In genomic region chr1:15188678-15189077, GRCh38 we compare ENCODE assay signal across 18 cellular contexts. TPM values are rescaled to one million over a fixed set of nuclear protein-coding genes. Genes with fewer than 3 reads are reported as not detected.
A peak's percentile ranks its signal among the peaks of the same experiment; 100 is the strongest.
DNase-seq lines count a peak whose midpoint lies in the region; ATAC-seq and TF ChIP-seq lines count a peak whose summit lies in the region.
"Had no signal": no experiment of that assay in that cellular context is flagged by ENCODE, and none has a peak within 500 bp of the region (broad histone marks: within the 10 kb centered on the region; RNA-seq: fewer than 3 reads in every experiment).

No MANE protein-coding gene starts in this region.

- H3K36me3 ChIP-seq in mesenchymal stem cell (ENCODE audit: control insufficient read depth in 1 of 2, insufficient read depth in 2 of 2, low read depth in 1 of 2, low read length in 2 of 2) = peaks cover 0 to 3% of the 10 kb centered on the region in 2 experiments
- H3K36me3 ChIP-seq: HAP-1, sigmoid colon had no signal

- H2BK120ac ChIP-seq in mesenchymal stem cell (ENCODE audit: low read depth, low read length) = no peak overlapping the region

- H3K27ac Mint-ChIP-seq in endothelial cell (ENCODE audit: unreplicated experiment) (peak overlapping the region; percentile 86), chondrocyte (ENCODE audit: unreplicated experiment) (no peak overlapping the region)
- no peak overlapping the region for H3K27ac Mint-ChIP-seq in activated T-cell treated with anti-CD3 and anti-CD28 coated beads, Interleukin-2, amount 50 U/mL, for 72 hours
- H3K27ac Mint-ChIP-seq: stimulated activated effector memory CD8-positive, alpha-beta T cell treated with anti-CD3 and anti-CD28 coated beads, Interleukin-12 subunit alpha, Interleukin-12 subunit beta, amount 100 ng/mL, for 72 hours; T-cell had no signal

- H2AFZ ChIP-seq in mesenchymal stem cell (ENCODE audit: low read depth, low read length) = no peak overlapping the region
- H2AFZ ChIP-seq: PC-9 had no signal

- H2AK5ac ChIP-seq in mesenchymal stem cell (ENCODE audit: low read length, severe bottlenecking) = peak overlapping the region; percentile 29

- no peak overlapping the region for H4K91ac ChIP-seq in mesenchymal stem cell (ENCODE audit: low read length)

- H3K27ac ChIP-seq in mesenchymal stem cell (ENCODE audit: low read length, poor library complexity, severe bottlenecking) = no peak overlapping the region
- H3K27ac ChIP-seq: PC-9 had no signal

- TF ChIP-seq CTCF in endothelial cell (IDR thresholded peaks at IDR 0.05; ENCODE audit: unreplicated experiment) (no peak), chondrocyte (IDR thresholded peaks at IDR 0.05) (no peak)

- peak; percentile 37 for DNase-seq in CD1c-positive myeloid dendritic cell (ENCODE audit: extremely low spot score)
- peak; percentile 51 for DNase-seq in M059J (ENCODE audit: low read depth)
- no peak for DNase-seq in endothelial cell (ENCODE audit: low spot score)
- peak; percentile 75 for DNase-seq in mesenchymal stem cell
- DNase-seq in activated T-cell treated with anti-CD3 and anti-CD28 coated beads, Interleukin-2, amount 50 U/mL, for 72 hours = no peak
- DNase-seq in cerebellar nuclear complex (lab: John Stamatoyannopoulos, UW) = no peak
- no peak for DNase-seq in chondrocyte (ENCODE audit: low spot score)
- DNase-seq: activated CD4-positive, alpha-beta T cell treated with anti-CD3 and anti-CD28 coated beads for 4 hours; activated T-cell treated with anti-CD3 and anti-CD28 coated beads for 4 hours; mesendoderm; NCI-H524; PC-9; sigmoid colon; stimulated activated CD4-positive, alpha-beta T cell treated with anti-CD3 and anti-CD28 coated beads, Interleukin-4, amount 100 ng/mL, for 24 hours; T-cell had no signal

- WGBS in mesenchymal stem cell = 95% methylated on average over 2 of the region's 3 CpGs

- no peak overlapping the region for H3K4me2 ChIP-seq in mesenchymal stem cell (ENCODE audit: low read length, poor library complexity, severe bottlenecking)
- H3K4me2 ChIP-seq: PC-9 had no signal

- H3K9ac ChIP-seq in mesenchymal stem cell (ENCODE audit: low read length) = no peak overlapping the region

- no peak overlapping the region for H3K4me3 ChIP-seq in mesenchymal stem cell (ENCODE audit: insufficient read depth in 1 of 2, low read depth in 1 of 2, low read length in 2 of 2)
- H3K4me3 ChIP-seq: HAP-1, PC-9, sigmoid colon had no signal

- peaks cover 50% of the 10 kb centered on the region for H3K79me1 ChIP-seq in mesenchymal stem cell (replicated peaks; ENCODE audit: low read length, poor library complexity, severe bottlenecking)

- H3K18ac ChIP-seq in mesenchymal stem cell (ENCODE audit: low read depth in 1 of 2, low read length in 2 of 2) = peak overlapping the region; percentile 23 to 73

- H3K36me3 Mint-ChIP-seq in endothelial cell (ENCODE audit: low read depth, unreplicated experiment) (no peaks in the 10 kb centered on the region), chondrocyte (ENCODE audit: low read depth) (peaks cover 1% of the 10 kb centered on the region)
- no peaks in the 10 kb centered on the region for H3K36me3 Mint-ChIP-seq in activated T-cell treated with anti-CD3 and anti-CD28 coated beads, Interleukin-2, amount 50 U/mL, for 72 hours (ENCODE audit: insufficient read depth in 2 of 2)
- H3K36me3 Mint-ChIP-seq: stimulated activated effector memory CD8-positive, alpha-beta T cell treated with anti-CD3 and anti-CD28 coated beads, Interleukin-12 subunit alpha, Interleukin-12 subunit beta, amount 100 ng/mL, for 72 hours; T-cell had no signal

- H3K4me3 Mint-ChIP-seq in endothelial cell (ENCODE audit: unreplicated experiment) (no peak overlapping the region), chondrocyte (ENCODE audit: unreplicated experiment) (no peak overlapping the region)
- H3K4me3 Mint-ChIP-seq in activated T-cell treated with anti-CD3 and anti-CD28 coated beads, Interleukin-2, amount 50 U/mL, for 72 hours = no peak overlapping the region
- H3K4me3 Mint-ChIP-seq: stimulated activated effector memory CD8-positive, alpha-beta T cell treated with anti-CD3 and anti-CD28 coated beads, Interleukin-12 subunit alpha, Interleukin-12 subunit beta, amount 100 ng/mL, for 72 hours; T-cell had no signal

- ATAC-seq in HG02973 (IDR thresholded peaks at IDR 0.05; ENCODE audit: unreplicated experiment) = no peak
- no peak for ATAC-seq in activated T-cell treated with anti-CD3 and anti-CD28 coated beads, Interleukin-2, amount 50 U/mL, for 72 hours (replicated peaks in 1 of 2)
- ATAC-seq: T-cell had no signal

- H3K23ac ChIP-seq in mesenchymal stem cell (ENCODE audit: low read length in 2 of 2) = no peak overlapping the region

- H3K4me1 Mint-ChIP-seq in endothelial cell (ENCODE audit: unreplicated experiment) = peaks cover 46% of the 10 kb centered on the region
- no peaks in the 10 kb centered on the region for H3K4me1 Mint-ChIP-seq in activated T-cell treated with anti-CD3 and anti-CD28 coated beads, Interleukin-2, amount 50 U/mL, for 72 hours (ENCODE audit: low read depth)
- no peaks in the 10 kb centered on the region for H3K4me1 Mint-ChIP-seq in chondrocyte (ENCODE audit: low read depth)
- H3K4me1 Mint-ChIP-seq: stimulated activated effector memory CD8-positive, alpha-beta T cell treated with anti-CD3 and anti-CD28 coated beads, Interleukin-12 subunit alpha, Interleukin-12 subunit beta, amount 100 ng/mL, for 72 hours; T-cell had no signal

- no peaks in the 10 kb centered on the region for H3K9me3 ChIP-seq in mesenchymal stem cell (ENCODE audit: control insufficient read depth, low read length)
- H3K9me3 ChIP-seq: HAP-1, sigmoid colon had no signal

- H4K8ac ChIP-seq in mesenchymal stem cell (ENCODE audit: low read length) = peak overlapping the region; percentile 70

- H2BK12ac ChIP-seq in mesenchymal stem cell (ENCODE audit: low read length in 2 of 2) = peak overlapping the region; percentile 85 to 94

- H3K4me1 ChIP-seq in mesenchymal stem cell (ENCODE audit: control insufficient read depth, insufficient read depth, low read depth, low read length) = peaks cover 43% of the 10 kb centered on the region
- H3K4me1 ChIP-seq: HAP-1 had no signal

- H3K27me3 ChIP-seq in mesenchymal stem cell (ENCODE audit: control insufficient read depth in 1 of 2, insufficient read depth in 1 of 2, low read length in 2 of 2) = peaks cover 0 to 8% of the 10 kb centered on the region in 2 experiments
- H3K27me3 ChIP-seq: sigmoid colon had no signal

- no peak overlapping the region for H2BK5ac ChIP-seq in mesenchymal stem cell (ENCODE audit: low read depth, low read length, poor library complexity, severe bottlenecking)

- H3K27me3 Mint-ChIP-seq in endothelial cell (ENCODE audit: unreplicated experiment) (peaks cover 6% of the 10 kb centered on the region), chondrocyte (ENCODE audit: low read depth) (peaks cover 7% of the 10 kb centered on the region)
- H3K27me3 Mint-ChIP-seq in activated T-cell treated with anti-CD3 and anti-CD28 coated beads, Interleukin-2, amount 50 U/mL, for 72 hours (ENCODE audit: low read depth) = peaks cover 8% of the 10 kb centered on the region

- H3K14ac ChIP-seq in mesenchymal stem cell (ENCODE audit: low read length in 2 of 2) = no peak overlapping the region

- H3K9me3 Mint-ChIP-seq in endothelial cell (ENCODE audit: unreplicated experiment) (no peaks in the 10 kb centered on the region), chondrocyte (ENCODE audit: low read depth) (no peaks in the 10 kb centered on the region)
- no peaks in the 10 kb centered on the region for H3K9me3 Mint-ChIP-seq in activated T-cell treated with anti-CD3 and anti-CD28 coated beads, Interleukin-2, amount 50 U/mL, for 72 hours
- H3K9me3 Mint-ChIP-seq: stimulated activated effector memory CD8-positive, alpha-beta T cell treated with anti-CD3 and anti-CD28 coated beads, Interleukin-12 subunit alpha, Interleukin-12 subunit beta, amount 100 ng/mL, for 72 hours; T-cell had no signal

- H2BK15ac ChIP-seq in mesenchymal stem cell (ENCODE audit: low read depth, poor library complexity, severe bottlenecking) = no peak overlapping the region

- peak overlapping the region; percentile 41 to 43 for H3K4ac ChIP-seq in mesenchymal stem cell (ENCODE audit: low read depth in 1 of 2, low read length in 2 of 2)

RNA-seq across cellular contexts. Expression of gene TMEM51, which starts 35.1 kb away (rescaled TPM):
- 18.7 and 22.2 TPM in 2 replicates for total RNA-seq in M059J (2014; rRNA removed; shearing (Covaris generic))
- total RNA-seq in endothelial cell (ENCODE audit: unreplicated experiment) (23.5 TPM), chondrocyte (0.82 to 1.9 TPM (median 1.8 TPM) in 3 replicates)
- polyA plus RNA-seq in mesenchymal stem cell (2013, experiment 1 of 2) = 48.1 TPM
- 46.7 TPM for polyA plus RNA-seq in mesenchymal stem cell (2013, experiment 2 of 2)
- not detected for total RNA-seq in activated T-cell treated with anti-CD3 and anti-CD28 coated beads, Interleukin-2, amount 50 U/mL, for 72 hours

RNA-seq across cellular contexts. Expression of gene FHAD1, which starts 58.3 kb away (rescaled TPM):
- 0.64 and 1.3 TPM in 2 replicates for total RNA-seq in M059J (2014; rRNA removed; shearing (Covaris generic))
- total RNA-seq in endothelial cell (ENCODE audit: unreplicated experiment) = 2.1 TPM
- 0.21 TPM for polyA plus RNA-seq in mesenchymal stem cell (2013, experiment 1 of 2)
- 0.18 TPM for polyA plus RNA-seq in mesenchymal stem cell (2013, experiment 2 of 2)
- under 1 TPM in 1 of 2 donors, not detected in 1; 0.49 TPM for total RNA-seq in activated T-cell treated with anti-CD3 and anti-CD28 coated beads, Interleukin-2, amount 50 U/mL, for 72 hours
- total RNA-seq in chondrocyte = not detected in 3 replicates

Comparison
In these comparisons a context has a peak if more than half of its experiments do, and no peak if none do; other contexts are left out.
1. DNase-seq: peak in CD1c-positive myeloid dendritic cell (single experiment), M059J (single experiment) and mesenchymal stem cell (single experiment); none in endothelial cell (single experiment), activated T-cell treated with anti-CD3 and anti-CD28 coated beads, Interleukin-2, amount 50 U/mL, for 72 hours (0 of 2), cerebellar nuclear complex (0 of 2) and chondrocyte (single experiment).